In the genomic region with DNA sequence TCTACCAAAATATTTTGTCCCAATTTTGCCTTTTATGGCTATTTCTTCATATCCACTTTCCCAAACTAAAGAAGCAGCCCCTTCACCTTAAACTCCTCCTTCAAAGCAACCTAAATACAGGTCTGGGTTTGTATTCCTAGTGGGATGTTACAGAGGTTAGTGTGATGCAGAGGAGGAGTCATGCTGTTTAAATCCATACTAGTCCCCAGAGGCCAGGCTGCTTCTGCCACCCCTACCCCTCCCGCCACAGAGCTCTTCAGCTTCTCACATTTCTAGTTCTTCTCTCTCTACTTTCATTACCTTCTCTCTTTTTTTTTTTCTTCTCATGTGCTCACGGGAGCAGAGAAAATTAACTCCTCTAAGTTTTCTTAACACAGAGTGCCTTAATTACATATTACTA, we compare ENCODE assay signal across 17 cellular contexts. TPM values are rescaled to one million over a fixed set of nuclear protein-coding genes. Genes with fewer than 3 reads are reported as not detected.
DNase-seq lines count a peak whose midpoint lies in the region; ATAC-seq and TF ChIP-seq lines count a peak whose summit lies in the region.
"Had no signal": no experiment of that assay in that cellular context is flagged by ENCODE, and none has a peak within 500 bp of the region (broad histone marks: within the 10 kb centered on the region; RNA-seq: fewer than 3 reads in every experiment).

No MANE protein-coding gene starts in this region.

- POLR2A ChIA-PET in activated naive CD8-positive, alpha-beta T cell treated with anti-CD3 and anti-CD28 coated beads, Interleukin-2, amount 10 ng/mL, durations not matched to agents 7 days and 5 days (lab: Charles Lee), result interaction anchor here (1.0 to 2.0 kb wide), 2 partner anchors 10 to 26 kb away, joined by 3 to 10 read pairs; no protein-coding TSS in a partner anchor

- H3K27ac Mint-ChIP-seq in natural killer cell, result peak overlapping the region in 1 of 2 donors; percentile 74
- H3K27ac Mint-ChIP-seq in natural killer cell treated with Interleukin-12 subunit alpha and Interleukin-12 subunit beta and Interleukin-15 and Interleukin-18, amount 100 ng/mL, for 72 hours, result peak overlapping the region in 1 of 2 donors; percentile 90
- peak overlapping the region; percentile 8 for H3K27ac Mint-ChIP-seq in activated naive CD8-positive, alpha-beta T cell treated with anti-CD3 and anti-CD28 coated beads, Interleukin-2, amount 10 ng/mL, durations not matched to agents 7 days and 5 days

- DNase-seq in natural killer cell (no peak), DMS114 treated with DMSO at 0.1 percent for 48 hours (lab: John Stamatoyannopoulos, UW; ENCODE audit: unreplicated experiment) (no peak)
- no peak for DNase-seq in natural killer cell treated with Interleukin-12 subunit alpha and Interleukin-12 subunit beta and Interleukin-15 and Interleukin-18, amount 100 ng/mL, for 72 hours (ENCODE audit: low spot score)
- no peak for DNase-seq in activated naive CD8-positive, alpha-beta T cell treated with anti-CD3 and anti-CD28 coated beads, Interleukin-2, amount 10 ng/mL, durations not matched to agents 7 days and 5 days
- no peak for DNase-seq in stimulated activated naive CD4-positive, alpha-beta T cell treated with Interleukin-2 at 50 U/mL for 16 hours (lab: John Stamatoyannopoulos, UW)
- DNase-seq: activated CD8-positive, alpha-beta memory T cell treated with anti-CD3 and anti-CD28 coated beads, Interleukin-2, amount 50 U/mL, for 4 hours; aorta; erythroblast; glutamatergic neuron; kidney glomerular epithelial cell; NCI-H1930; posterior cingulate gyrus; SIG-M5; testis had no signal

- no peaks in the 10 kb centered on the region for H3K36me3 Mint-ChIP-seq in natural killer cell
- H3K36me3 Mint-ChIP-seq in natural killer cell treated with Interleukin-12 subunit alpha and Interleukin-12 subunit beta and Interleukin-15 and Interleukin-18, amount 100 ng/mL, for 72 hours, result no peaks in the 10 kb centered on the region
- no peaks in the 10 kb centered on the region for H3K36me3 Mint-ChIP-seq in activated naive CD8-positive, alpha-beta T cell treated with anti-CD3 and anti-CD28 coated beads, Interleukin-2, amount 10 ng/mL, durations not matched to agents 7 days and 5 days

- H3K9me3 Mint-ChIP-seq in natural killer cell, result no peaks in the 10 kb centered on the region
- H3K9me3 Mint-ChIP-seq in natural killer cell treated with Interleukin-12 subunit alpha and Interleukin-12 subunit beta and Interleukin-15 and Interleukin-18, amount 100 ng/mL, for 72 hours, result no peaks in the 10 kb centered on the region
- no peaks in the 10 kb centered on the region for H3K9me3 Mint-ChIP-seq in activated naive CD8-positive, alpha-beta T cell treated with anti-CD3 and anti-CD28 coated beads, Interleukin-2, amount 10 ng/mL, durations not matched to agents 7 days and 5 days

- intact Hi-C loops in natural killer cell (cut with micrococcal nuclease), result no loop called here

- ATAC-seq in natural killer cell, result no peak
- no peak for ATAC-seq in natural killer cell treated with Interleukin-12 subunit alpha and Interleukin-12 subunit beta and Interleukin-15 and Interleukin-18, amount 100 ng/mL, for 72 hours
- ATAC-seq in HG03108 (IDR thresholded peaks at IDR 0.05; ENCODE audit: unreplicated experiment), result peak; percentile 32
- no peak for ATAC-seq in activated naive CD8-positive, alpha-beta T cell treated with anti-CD3 and anti-CD28 coated beads, Interleukin-2, amount 10 ng/mL, durations not matched to agents 7 days and 5 days (ENCODE audit: low read depth)
- no peak for ATAC-seq in GM21423 (IDR thresholded peaks at IDR 0.05; ENCODE audit: unreplicated experiment)

- no peaks in the 10 kb centered on the region for H3K27me3 Mint-ChIP-seq in natural killer cell (ENCODE audit: low read depth in 2 of 2)
- no peaks in the 10 kb centered on the region for H3K27me3 Mint-ChIP-seq in natural killer cell treated with Interleukin-12 subunit alpha and Interleukin-12 subunit beta and Interleukin-15 and Interleukin-18, amount 100 ng/mL, for 72 hours
- H3K27me3 Mint-ChIP-seq in activated naive CD8-positive, alpha-beta T cell treated with anti-CD3 and anti-CD28 coated beads, Interleukin-2, amount 10 ng/mL, durations not matched to agents 7 days and 5 days, result no peaks in the 10 kb centered on the region

- H3K4me3 Mint-ChIP-seq in natural killer cell, result peak overlapping the region; percentile 69
- H3K4me3 Mint-ChIP-seq in natural killer cell treated with Interleukin-12 subunit alpha and Interleukin-12 subunit beta and Interleukin-15 and Interleukin-18, amount 100 ng/mL, for 72 hours, result no peak overlapping the region
- H3K4me3 Mint-ChIP-seq in activated naive CD8-positive, alpha-beta T cell treated with anti-CD3 and anti-CD28 coated beads, Interleukin-2, amount 10 ng/mL, durations not matched to agents 7 days and 5 days, result no peak overlapping the region

- no peak for TF ChIP-seq CTCF in natural killer cell (IDR thresholded peaks at IDR 0.05)

- H3K4me1 Mint-ChIP-seq in natural killer cell, result peaks cover 24 to 33% of the 10 kb centered on the region in 2 donors
- H3K4me1 Mint-ChIP-seq in natural killer cell treated with Interleukin-12 subunit alpha and Interleukin-12 subunit beta and Interleukin-15 and Interleukin-18, amount 100 ng/mL, for 72 hours (ENCODE audit: low read depth in 2 of 2), result peaks cover 26 to 27% of the 10 kb centered on the region in 2 donors
- peaks cover 19% of the 10 kb centered on the region for H3K4me1 Mint-ChIP-seq in activated naive CD8-positive, alpha-beta T cell treated with anti-CD3 and anti-CD28 coated beads, Interleukin-2, amount 10 ng/mL, durations not matched to agents 7 days and 5 days

RNA-seq across cellular contexts. Expression of a gene that starts 29.3 kb away (rescaled TPM):
- total RNA-seq in natural killer cell, result 100 to 1,000 TPM; 149 to 190 (median 165) TPM
- 10 to 100 TPM; 29.5 to 66.8 TPM for total RNA-seq in natural killer cell treated with Interleukin-12 subunit alpha and Interleukin-12 subunit beta and Interleukin-15 and Interleukin-18, amount 100 ng/mL, for 72 hours
- total RNA-seq in activated naive CD8-positive, alpha-beta T cell treated with anti-CD3 and anti-CD28 coated beads, Interleukin-2, amount 10 ng/mL, durations not matched to agents 7 days and 5 days, result 100 to 1,000 TPM; 130 to 135 TPM
- total RNA-seq: MCF 10A had no signal

RNA-seq across cellular contexts. Expression of a gene that starts 51.8 kb away (rescaled TPM):
- total RNA-seq in natural killer cell, result not detected
- not detected for total RNA-seq in natural killer cell treated with Interleukin-12 subunit alpha and Interleukin-12 subunit beta and Interleukin-15 and Interleukin-18, amount 100 ng/mL, for 72 hours
- not detected for total RNA-seq in activated naive CD8-positive, alpha-beta T cell treated with anti-CD3 and anti-CD28 coated beads, Interleukin-2, amount 10 ng/mL, durations not matched to agents 7 days and 5 days
- total RNA-seq: MCF 10A had no signal

RNA-seq across cellular contexts. Expression of a gene that starts 52.2 kb away (rescaled TPM):
- 1 to 10 TPM; 1.5 to 5.4 (median 2.5) TPM for total RNA-seq in natural killer cell
- not detected for total RNA-seq in natural killer cell treated with Interleukin-12 subunit alpha and Interleukin-12 subunit beta and Interleukin-15 and Interleukin-18, amount 100 ng/mL, for 72 hours
- under 1 TPM; 0.45 to 0.83 TPM for total RNA-seq in activated naive CD8-positive, alpha-beta T cell treated with anti-CD3 and anti-CD28 coated beads, Interleukin-2, amount 10 ng/mL, durations not matched to agents 7 days and 5 days
- total RNA-seq: MCF 10A had no signal
